ENCODE assay signal across 8 cellular contexts in the genomic region with DNA sequence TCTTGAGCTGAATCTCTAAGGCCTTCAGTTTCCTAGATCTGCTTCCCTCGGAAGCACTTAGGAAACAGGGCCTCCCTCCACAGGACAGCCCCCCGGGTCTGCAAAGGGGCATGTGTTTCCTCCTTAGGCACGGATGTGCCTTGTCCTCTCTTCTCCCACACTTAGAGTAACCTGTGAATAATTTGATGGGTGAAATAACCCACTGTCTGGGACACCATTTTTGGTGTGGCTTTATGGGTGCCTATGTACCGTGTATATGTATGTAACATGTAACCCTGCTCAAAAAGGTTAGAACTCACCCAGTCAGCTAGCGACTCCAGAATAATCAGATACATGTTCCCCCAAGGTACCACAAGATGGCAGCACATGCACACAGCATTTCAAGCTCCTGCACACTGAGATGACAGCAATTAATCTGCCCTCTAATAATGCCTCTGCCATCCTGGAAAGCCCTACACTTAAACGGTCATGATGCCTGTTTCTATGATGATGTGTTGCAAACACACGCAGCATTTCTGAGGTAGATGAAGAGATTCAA.
DNase-seq lines count a peak whose midpoint lies in the region; ATAC-seq and TF ChIP-seq lines count a peak whose summit lies in the region.

No MANE protein-coding gene starts in this region.

- no peak overlapping the region for H3K27ac ChIP-seq in OCI-LY3 (ENCODE audit: low read length)

- ATAC-seq in GM21381 (IDR thresholded peaks at IDR 0.05; ENCODE audit: unreplicated experiment) (peak; percentile 61), natural killer cell (peak; percentile 83 to 91 (median 86))

- peak; percentile 60 for DNase-seq in Calu3
- DNase-seq in Jurkat, Clone E6-1 (ENCODE audit: low read depth, low spot score), result peak; percentile 90
- DNase-seq in activated T-cell treated with anti-CD3 and anti-CD28 coated beads for 1 hour (ENCODE audit: low read depth), result peak; percentile 51
- peak; percentile 90 to 96 for DNase-seq in erythroblast (lab: John Stamatoyannopoulos, UW)
- DNase-seq in natural killer cell, result peak; percentile 61
- peak; percentile 50 for DNase-seq in stimulated activated naive CD4-positive, alpha-beta T cell treated with Interleukin-2 at 50 U/mL for 16 hours (lab: John Stamatoyannopoulos, UW)

- no peak overlapping the region for H3K4me3 Mint-ChIP-seq in Calu3 (ENCODE audit: low read depth, unreplicated experiment)
- H3K4me3 Mint-ChIP-seq in natural killer cell, result peak overlapping the region; percentile 58

- H3K36me3 ChIP-seq in OCI-LY3 (replicated peaks; ENCODE audit: low read depth, low read length), result no peaks in the 10 kb centered on the region

- no peaks in the 10 kb centered on the region for H3K27me3 ChIP-seq in OCI-LY3 (ENCODE audit: low read depth, low read length)

- H3K4me1 ChIP-seq in OCI-LY3 (ENCODE audit: low read length), result peaks cover 6% of the 10 kb centered on the region; the same call in 1 of the 2 replicates

- H3K27me3 Mint-ChIP-seq in Calu3 (ENCODE audit: unreplicated experiment) (no peaks in the 10 kb centered on the region), natural killer cell (ENCODE audit: low read depth in 2 of 2) (no peaks in the 10 kb centered on the region)

- no peak for TF ChIP-seq CTCF in Calu3 (IDR thresholded peaks at IDR 0.05; ENCODE audit: unreplicated experiment)
- peak; percentile 87 for TF ChIP-seq CTCF in OCI-LY3 (IDR thresholded peaks at IDR 0.05; ENCODE audit: low read depth, low read length)
- peak; percentile 72 for TF ChIP-seq CTCF in natural killer cell (IDR thresholded peaks at IDR 0.05)

- H3K4me1 Mint-ChIP-seq in Calu3 (ENCODE audit: low read depth, unreplicated experiment), result peaks cover 8% of the 10 kb centered on the region
- H3K4me1 Mint-ChIP-seq in natural killer cell, result peaks cover 24 to 28% of the 10 kb centered on the region in 2 donors

- no peak for TF ChIP-seq POLR2A in erythroblast (IDR thresholded peaks at IDR 0.05; ENCODE audit: low read length)

- no peak overlapping the region for H3K9ac ChIP-seq in OCI-LY3 (ENCODE audit: low read length)

- H3K36me3 Mint-ChIP-seq in Calu3 (ENCODE audit: insufficient read depth, unreplicated experiment), result no peaks in the 10 kb centered on the region
- no peaks in the 10 kb centered on the region for H3K36me3 Mint-ChIP-seq in natural killer cell

- H3K4me2 ChIP-seq in OCI-LY3 (ENCODE audit: low read length), result no peak overlapping the region

- no peaks in the 10 kb centered on the region for H3K79me2 ChIP-seq in OCI-LY3 (ENCODE audit: low read length)

- no TSS peak for BruUV-seq in Calu3 (replicated peaks; lab: Mats Ljungman, UMichigan)

- no peaks in the 10 kb centered on the region for H3K9me3 ChIP-seq in OCI-LY3 (ENCODE audit: insufficient read depth, low read length)

- H2AFZ ChIP-seq in OCI-LY3 (ENCODE audit: low read depth, low read length), result no peak overlapping the region

- no peaks in the 10 kb centered on the region for H4K20me1 ChIP-seq in OCI-LY3 (ENCODE audit: insufficient read depth, low read length)

- H3K27ac Mint-ChIP-seq in Calu3 (ENCODE audit: unreplicated experiment), result no peak overlapping the region
- peak overlapping the region in 1 of 2 donors; percentile 61 for H3K27ac Mint-ChIP-seq in natural killer cell

- H3K9me3 Mint-ChIP-seq in Calu3 (ENCODE audit: low read depth, unreplicated experiment) (no peaks in the 10 kb centered on the region), natural killer cell (no peaks in the 10 kb centered on the region)

- CTCF ChIA-PET in Calu3 (lab: Charles Lee), result interaction anchor here (0.6 to 1.9 kb wide), 5 partner anchors 10 to 545 kb away, joined by 3 to 7 read pairs (median 4); no protein-coding TSS in a partner anchor

- intact Hi-C loops in Calu3 (cut with micrococcal nuclease; ENCODE audit: unreplicated experiment) (loop anchor here (2.0 kb wide), 2 partner anchors 260 to 548 kb away; no protein-coding TSS in a partner anchor), natural killer cell (cut with micrococcal nuclease) (loop anchor here (1.0 kb wide), 2 partner anchors 260 to 475 kb away; no protein-coding TSS in a partner anchor)

- no peak overlapping the region for H3K4me3 ChIP-seq in Jurkat, Clone E6-1 (ENCODE audit: low read length)
- no peak overlapping the region for H3K4me3 ChIP-seq in OCI-LY3 (ENCODE audit: low read length)
